In the genomic region with DNA sequence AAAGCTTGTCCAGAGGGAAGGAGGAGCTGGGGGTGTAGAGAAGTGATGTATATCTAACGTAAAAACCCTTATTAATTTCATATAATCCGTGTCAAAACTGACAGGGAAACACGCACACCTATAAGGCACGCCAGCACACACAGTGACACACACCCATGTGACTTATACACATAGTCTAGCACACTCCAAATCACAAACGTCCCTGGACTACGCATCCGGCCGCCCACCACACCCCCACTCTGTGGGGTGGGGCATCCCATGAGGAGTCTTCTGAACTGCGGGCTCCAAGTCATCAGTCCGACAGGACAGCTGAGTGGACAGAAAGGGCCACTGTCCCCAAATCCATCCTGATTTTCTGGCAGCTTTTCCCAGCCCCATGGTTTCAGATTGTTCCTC, we compare ENCODE assay signal across 8 cellular contexts. TPM values are rescaled to one million over a fixed set of nuclear protein-coding genes. Genes with fewer than 3 reads are reported as not detected.
DNase-seq lines count a peak whose midpoint lies in the region; ATAC-seq and TF ChIP-seq lines count a peak whose summit lies in the region.

No MANE protein-coding gene starts in this region.

- H3K9me2 ChIP-seq in GM23248 (ENCODE audit: insufficient read depth) (no peaks in the 10 kb centered on the region), PC-9 (ENCODE audit: insufficient read depth) (no peaks in the 10 kb centered on the region)

- H3K9me3 Mint-ChIP-seq in activated naive CD4-positive, alpha-beta T cell treated with anti-CD3 and anti-CD28 coated beads for 36 hours: no peaks in the 10 kb centered on the region

- peak overlapping the region; percentile 71 for H3K27ac Mint-ChIP-seq in activated naive CD4-positive, alpha-beta T cell treated with anti-CD3 and anti-CD28 coated beads for 36 hours

- 1 to 2% methylated on average over 10 of the region's 10 CpGs for WGBS in GM23248 (ENCODE audit: low coverage in 1 of 2, low lambda C conversion rate in 2 of 2, missing lambda C conversion rate in 2 of 2), 2 experiments
- 1% methylated on average over 10 of the region's 10 CpGs for WGBS in aorta, 2 donors

- peaks cover 13% of the 10 kb centered on the region for H3K36me3 Mint-ChIP-seq in activated naive CD4-positive, alpha-beta T cell treated with anti-CD3 and anti-CD28 coated beads for 36 hours (ENCODE audit: low read depth)

- POLR2A ChIA-PET in PC-9 (lab: Charles Lee; ENCODE audit: unreplicated experiment): no interaction called here

- no peaks in the 10 kb centered on the region for H4K20me1 ChIP-seq in GM23248 (ENCODE audit: insufficient read depth)
- H4K20me1 ChIP-seq in PC-9 (ENCODE audit: insufficient read depth): peaks cover 13% of the 10 kb centered on the region

- peaks cover 49% of the 10 kb centered on the region for H3K4me1 Mint-ChIP-seq in activated naive CD4-positive, alpha-beta T cell treated with anti-CD3 and anti-CD28 coated beads for 36 hours (ENCODE audit: low read depth)

- BruUV-seq in PC-9 (replicated peaks; lab: Mats Ljungman, UMichigan): TSS peak; percentile 83

- no peaks in the 10 kb centered on the region for H3K27me3 Mint-ChIP-seq in activated naive CD4-positive, alpha-beta T cell treated with anti-CD3 and anti-CD28 coated beads for 36 hours (ENCODE audit: low read depth)

- intact Hi-C loops in PC-9 (cut with micrococcal nuclease; ENCODE audit: unreplicated experiment): loop anchor here (5.0 kb wide), 1 partner anchor 174 kb away; the partner anchor contains the start of gene PIGM
- intact Hi-C loops in activated naive CD4-positive, alpha-beta T cell treated with anti-CD3 and anti-CD28 coated beads for 36 hours (cut with micrococcal nuclease): loop anchor here (1.0 to 5.0 kb wide), 3 partner anchors 13 to 284 kb away; no protein-coding TSS in a partner anchor
- intact Hi-C loops in posterior vena cava (cut with DNase I): no loop called here
- intact Hi-C loops in aorta (cut with DNase I): loop anchor here in 1 of 2 donors (5.0 kb wide), 1 partner anchor 56 kb away; the partner anchor contains the start of gene DCAF8

- no peaks in the 10 kb centered on the region for H3K27me3 ChIP-seq in GM23248 (replicated peaks; ENCODE audit: insufficient read depth)
- no peaks in the 10 kb centered on the region for H3K27me3 ChIP-seq in PC-9 (ENCODE audit: insufficient read depth, low read depth)
- no peaks in the 10 kb centered on the region for H3K27me3 ChIP-seq in cardiac muscle cell
- H3K27me3 ChIP-seq in aorta (ENCODE audit: control insufficient read depth in 1 of 2, insufficient read depth in 2 of 2, low read length in 1 of 2): no peaks in the 10 kb centered on the region

- peaks cover 35% of the 10 kb centered on the region for H3F3A ChIP-seq in GM23248 (ENCODE audit: insufficient read depth)
- peaks cover 23% of the 10 kb centered on the region for H3F3A ChIP-seq in PC-9 (ENCODE audit: insufficient read depth, low read depth)

- H3K36me3 ChIP-seq in GM23248 (ENCODE audit: low read depth) (peaks cover 14% of the 10 kb centered on the region; the same call in 1 of the 2 replicates), PC-9 (ENCODE audit: low read depth) (0 out of 2 replicates have a peak, but pooled peaks cover 5% of the 10 kb centered on the region), cardiac muscle cell (no peaks in the 10 kb centered on the region), aorta (ENCODE audit: control insufficient read depth in 1 of 2, insufficient read depth in 2 of 2, low read length in 1 of 2) (no peaks in the 10 kb centered on the region)

- TF ChIP-seq CTCF in AG10803 (conservative IDR thresholded peaks at IDR 0.05; ENCODE audit: low read length) (no peak), PC-9 (conservative IDR thresholded peaks at IDR 0.05) (no peak), cardiac muscle cell (IDR thresholded peaks at IDR 0.05; ENCODE audit: low read depth, low read length) (no peak)

- H3K4me3 ChIP-seq in AG10803 (ENCODE audit: low read length): peak overlapping the region; percentile 93
- H3K4me3 ChIP-seq in GM23248: peak overlapping the region; percentile 81
- H3K4me3 ChIP-seq in PC-9: peak overlapping the region; percentile 99
- peak overlapping the region; percentile 100 for H3K4me3 ChIP-seq in cardiac muscle cell
- peak overlapping the region; percentile 77 to 79 for H3K4me3 ChIP-seq in aorta (ENCODE audit: low read length in 2 of 2)

- H3K4me1 ChIP-seq in GM23248 (ENCODE audit: insufficient read depth): peaks cover 45% of the 10 kb centered on the region
- peaks cover 22% of the 10 kb centered on the region for H3K4me1 ChIP-seq in PC-9 (replicated peaks; ENCODE audit: insufficient read depth)
- H3K4me1 ChIP-seq in cardiac muscle cell (ENCODE audit: low read depth): peaks cover 51% of the 10 kb centered on the region
- peaks cover 5 to 7% of the 10 kb centered on the region in 2 donors for H3K4me1 ChIP-seq in aorta (ENCODE audit: control insufficient read depth in 1 of 2, insufficient read depth in 2 of 2, low read length in 2 of 2)

- in situ Hi-C loops in GM23248 (cut with MboI): no loop called here

- peak overlapping the region; percentile 85 for H3K4me3 Mint-ChIP-seq in activated naive CD4-positive, alpha-beta T cell treated with anti-CD3 and anti-CD28 coated beads for 36 hours

- CTCF ChIA-PET in PC-9 (lab: Charles Lee): no interaction called here
- CTCF ChIA-PET in activated naive CD4-positive, alpha-beta T cell treated with anti-CD3 and anti-CD28 coated beads for 36 hours (lab: Charles Lee): interaction anchor here (1.1 to 5.7 kb wide), 2 partner anchors 46 to 85 kb away, joined by 6 to 39 read pairs; no protein-coding TSS in a partner anchor

- peaks cover 48% of the 10 kb centered on the region for H3K79me2 ChIP-seq in GM23248 (ENCODE audit: insufficient read depth)
- H3K79me2 ChIP-seq in PC-9 (ENCODE audit: low read depth): peaks cover 46% of the 10 kb centered on the region

- H3K9ac ChIP-seq in GM23248: peak overlapping the region; percentile 94

- H3K27ac ChIP-seq in GM23248: peak overlapping the region; percentile 93
- peak overlapping the region; percentile 67 for H3K27ac ChIP-seq in PC-9
- H3K27ac ChIP-seq in cardiac muscle cell: peak overlapping the region; percentile 83
- H3K27ac ChIP-seq in aorta (ENCODE audit: low read depth in 1 of 2, low read length in 2 of 2): peak overlapping the region; percentile 83 to 98

- DNase-seq in AG10803 (ENCODE audit: low read depth) (peak; percentile 67), GM23248 (peak; percentile 82), PC-9 (peak in 1 of 2 experiments; percentile 33), cardiac muscle cell (ENCODE audit: low read depth in 1 of 2, low spot score in 1 of 2) (peak in 1 of 2 donors; percentile 45), posterior vena cava (ENCODE audit: low spot score) (peak; percentile 89), aorta (peak; percentile 66 to 86), NCI-H128 (lab: John Stamatoyannopoulos, UW; ENCODE audit: unreplicated experiment) (no peak)
- DNase-seq in activated naive CD4-positive, alpha-beta T cell treated with anti-CD3 and anti-CD28 coated beads for 36 hours: peak; percentile 71

- ATAC-seq in aorta (ENCODE audit: low FRiP score): peak; percentile 70

- H2AFZ ChIP-seq in GM23248 (peak overlapping the region; percentile 31), PC-9 (peak overlapping the region; percentile 95)

- no peaks in the 10 kb centered on the region for H3K9me3 ChIP-seq in GM23248 (ENCODE audit: low read depth)
- no peaks in the 10 kb centered on the region for H3K9me3 ChIP-seq in PC-9 (ENCODE audit: insufficient read depth, low read depth)
- no peaks in the 10 kb centered on the region for H3K9me3 ChIP-seq in cardiac muscle cell (ENCODE audit: low read depth)
- H3K9me3 ChIP-seq in aorta (ENCODE audit: control insufficient read depth, low read length): no peaks in the 10 kb centered on the region

- H3K4me2 ChIP-seq in GM23248 (ENCODE audit: unreplicated experiment): peak overlapping the region; percentile 92
- peak overlapping the region; percentile 99 for H3K4me2 ChIP-seq in PC-9

RNA-seq across cellular contexts. Expression of gene PEA15, which starts 0.8 kb away (rescaled TPM):
- 368 and 415 TPM in 2 replicates for total RNA-seq in GM23248 (2014; rRNA removed; shearing (Covaris generic))
- 638 and 651 TPM in 2 replicates for polyA plus RNA-seq in GM23248 (2016; fragmentation: Nextera tagmentation; extraction: Ambion mirVana)
- 84.7 and 139 TPM in 2 replicates for total RNA-seq in PC-9 (2021)
- total RNA-seq in activated naive CD4-positive, alpha-beta T cell treated with anti-CD3 and anti-CD28 coated beads for 36 hours: 10 to 100 TPM; 34.3 to 42.0 TPM
- total RNA-seq in cardiac muscle cell: 112 and 194 TPM in 2 replicates
- 64.5 and 93.2 TPM in 2 replicates for polyA plus RNA-seq in cardiac muscle cell
- 100 to 1,000 TPM; 299 to 410 TPM for total RNA-seq in posterior vena cava
- total RNA-seq in aorta: 100 to 1,000 TPM; 258 to 313 TPM
- 100 to 1,000 TPM; 296 to 350 TPM for polyA plus RNA-seq in aorta

RNA-seq across cellular contexts. Expression of gene CASQ1, which starts 15.6 kb away (rescaled TPM):
- 0.11 and 0.51 TPM in 2 replicates for total RNA-seq in GM23248 (2014; rRNA removed; shearing (Covaris generic))
- polyA plus RNA-seq in GM23248 (2016; fragmentation: Nextera tagmentation; extraction: Ambion mirVana) (0.10 TPM in 1 of 2 replicates, not detected in the other), cardiac muscle cell (22.5 and 23.6 TPM in 2 replicates), aorta (10 to 100 TPM in 1 of 2 donors, 1 to 10 TPM in 1; 3.5 to 15.2 TPM)
- total RNA-seq in PC-9 (2021) (not detected in 2 replicates), cardiac muscle cell (21.4 and 28.3 TPM in 2 replicates), posterior vena cava (10 to 100 TPM in 1 of 2 donors, 1 to 10 TPM in 1; 4.5 to 10.4 TPM), aorta (1 to 10 TPM; 1.6 to 4.4 TPM)
- not detected for total RNA-seq in activated naive CD4-positive, alpha-beta T cell treated with anti-CD3 and anti-CD28 coated beads for 36 hours

RNA-seq across cellular contexts. Expression of gene ATP1A4, which starts 54.6 kb away (rescaled TPM):
- not detected in 2 replicates for total RNA-seq in GM23248 (2014; rRNA removed; shearing (Covaris generic))
- polyA plus RNA-seq in GM23248 (2016; fragmentation: Nextera tagmentation; extraction: Ambion mirVana) (not detected in 2 replicates), cardiac muscle cell (0.16 and 0.21 TPM in 2 replicates), aorta (under 1 TPM in 1 of 2 donors, not detected in 1; 0.36 TPM)
- total RNA-seq in PC-9 (2021) (not detected in 2 replicates), cardiac muscle cell (0.57 TPM in 1 of 2 replicates, not detected in the other), posterior vena cava (not detected), aorta (under 1 TPM in 1 of 2 donors, not detected in 1; 0.19 TPM)
- not detected for total RNA-seq in activated naive CD4-positive, alpha-beta T cell treated with anti-CD3 and anti-CD28 coated beads for 36 hours

RNA-seq across cellular contexts. Expression of gene DCAF8, which starts 56.4 kb away (rescaled TPM):
- 58.9 and 79.7 TPM in 2 replicates for total RNA-seq in GM23248 (2014; rRNA removed; shearing (Covaris generic))
- polyA plus RNA-seq in GM23248 (2016; fragmentation: Nextera tagmentation; extraction: Ambion mirVana) (78.9 and 80.4 TPM in 2 replicates), cardiac muscle cell (151 and 176 TPM in 2 replicates), aorta (100 to 1,000 TPM in 1 of 2 donors, 10 to 100 TPM in 1; 39.2 to 128 TPM)
- total RNA-seq in PC-9 (2021) (152 and 161 TPM in 2 replicates), cardiac muscle cell (122 and 210 TPM in 2 replicates), posterior vena cava (10 to 100 TPM; 95.3 to 95.5 TPM), aorta (100 to 1,000 TPM; 134 to 152 TPM)
- total RNA-seq in activated naive CD4-positive, alpha-beta T cell treated with anti-CD3 and anti-CD28 coated beads for 36 hours: 100 to 1,000 TPM; 218 to 226 TPM

Comparison
In these comparisons a context has a peak if more than half of its experiments do, and no peak if none do; other contexts are left out.
1. intact Hi-C loops: an anchor here in PC-9 (5.0 kb wide) and activated naive CD4-positive, alpha-beta T cell treated with anti-CD3 and anti-CD28 coated beads for 36 hours (1.0 to 5.0 kb wide); none called in posterior vena cava.